9 cellular contexts compared by ENCODE assay signal in genomic region chr7:28036748-28037147, GRCh38.
DNase-seq lines count a peak whose midpoint lies in the region; ATAC-seq and TF ChIP-seq lines count a peak whose summit lies in the region.
"Had no signal": no experiment of that assay in that cellular context is flagged by ENCODE, and none has a peak within 500 bp of the region (broad histone marks: within the 10 kb centered on the region; RNA-seq: fewer than 3 reads in every experiment).

No MANE protein-coding gene starts in this region.

- ATAC-seq in GM18505 (IDR thresholded peaks at IDR 0.05; ENCODE audit: unreplicated experiment), result peak; percentile 17
- peak; percentile 8 for ATAC-seq in HG02852 (IDR thresholded peaks at IDR 0.05; ENCODE audit: unreplicated experiment)
- no peak for ATAC-seq in activated naive CD8-positive, alpha-beta T cell treated with anti-CD3 and anti-CD28 coated beads, Interleukin-2, amount 50 U/mL, for 24 hours

- TF ChIP-seq POLR2A in GM18505 (IDR thresholded peaks at IDR 0.05; ENCODE audit: borderline replicate concordance, extremely low read depth, insufficient read depth, insufficient read length), result no peak

- H3K27me3 Mint-ChIP-seq in activated naive CD8-positive, alpha-beta T cell treated with anti-CD3 and anti-CD28 coated beads, Interleukin-2, amount 50 U/mL, for 24 hours, result no peaks in the 10 kb centered on the region
- peaks cover 4% of the 10 kb centered on the region for H3K27me3 Mint-ChIP-seq in nephron (ENCODE audit: low read depth)

- H3K9me3 Mint-ChIP-seq in activated naive CD8-positive, alpha-beta T cell treated with anti-CD3 and anti-CD28 coated beads, Interleukin-2, amount 50 U/mL, for 24 hours, result peaks cover under 1% of the 10 kb centered on the region
- H3K9me3 Mint-ChIP-seq in nephron, result no peaks in the 10 kb centered on the region

- no peak for DNase-seq in activated naive CD8-positive, alpha-beta T cell treated with anti-CD3 and anti-CD28 coated beads, Interleukin-2, amount 50 U/mL, for 24 hours
- DNase-seq in ureter (ENCODE audit: low spot score) (no peak), NCI-H187 (lab: John Stamatoyannopoulos, UW) (no peak), Kasumi-1 (lab: John Stamatoyannopoulos, UW) (no peak), Ammon's horn (ENCODE audit: low spot score) (no peak)
- DNase-seq: NCI-H69 had no signal

- H3K36me3 Mint-ChIP-seq in activated naive CD8-positive, alpha-beta T cell treated with anti-CD3 and anti-CD28 coated beads, Interleukin-2, amount 50 U/mL, for 24 hours (ENCODE audit: low read depth), result peaks cover 3% of the 10 kb centered on the region
- H3K36me3 Mint-ChIP-seq in nephron (ENCODE audit: low read depth), result no peaks in the 10 kb centered on the region

- peaks cover 43% of the 10 kb centered on the region for H3K4me1 Mint-ChIP-seq in activated naive CD8-positive, alpha-beta T cell treated with anti-CD3 and anti-CD28 coated beads, Interleukin-2, amount 50 U/mL, for 24 hours
- peaks cover 28% of the 10 kb centered on the region for H3K4me1 Mint-ChIP-seq in nephron

- peak overlapping the region; percentile 68 for H3K27ac Mint-ChIP-seq in activated naive CD8-positive, alpha-beta T cell treated with anti-CD3 and anti-CD28 coated beads, Interleukin-2, amount 50 U/mL, for 24 hours
- H3K27ac Mint-ChIP-seq in nephron, result peak overlapping the region; percentile 73 to 82 (median 75)

- peak overlapping the region; percentile 2 for H3K4me3 Mint-ChIP-seq in activated naive CD8-positive, alpha-beta T cell treated with anti-CD3 and anti-CD28 coated beads, Interleukin-2, amount 50 U/mL, for 24 hours
- H3K4me3 Mint-ChIP-seq in nephron, result no peak overlapping the region

- no peak for TF ChIP-seq CTCF in nephron (IDR thresholded peaks at IDR 0.05; ENCODE audit: unreplicated experiment in 3 of 3)
